Comparison of ENCODE assay signal across 16 cellular contexts in the genomic region with DNA sequence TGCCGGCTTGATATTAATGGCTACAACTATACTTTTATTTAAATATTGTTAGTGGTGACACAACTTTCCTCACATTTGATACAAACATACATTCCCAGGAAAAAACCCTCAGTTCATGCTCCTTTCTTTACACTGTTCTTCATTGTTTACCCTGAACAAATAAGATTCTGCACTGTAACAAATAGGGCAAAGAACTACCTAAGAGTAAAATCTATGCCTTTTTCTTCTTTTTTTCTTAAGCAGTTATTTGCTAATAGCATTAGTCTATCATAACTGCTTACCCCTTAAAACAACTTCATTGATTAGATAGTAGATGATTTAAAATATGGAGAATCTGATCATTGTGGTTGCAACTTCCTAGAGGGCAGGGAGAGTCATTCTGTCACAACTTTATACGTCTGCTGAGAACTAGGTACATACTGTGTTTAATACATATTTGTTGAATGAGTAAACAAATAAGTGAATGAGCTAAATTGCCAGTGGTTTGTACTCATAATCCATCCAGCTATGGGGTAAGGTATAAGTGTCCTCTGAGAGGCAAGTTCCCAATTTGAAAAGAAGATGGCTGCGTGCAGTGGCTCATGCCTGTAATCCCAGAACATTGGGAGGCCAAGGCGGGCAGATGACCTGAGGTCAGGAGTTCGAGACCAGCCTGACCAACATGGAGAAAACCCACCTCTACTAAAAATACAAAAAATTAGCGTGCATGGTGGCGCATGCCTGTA.
A peak's percentile ranks its signal among the peaks of the same experiment; 100 is the strongest.
DNase-seq lines count a peak whose midpoint lies in the region; ATAC-seq, FAIRE-seq and TF ChIP-seq lines count a peak whose summit lies in the region.
"Had no signal": no experiment of that assay in that cellular context is flagged by ENCODE, and none has a peak within 500 bp of the region (broad histone marks: within the 10 kb centered on the region; RNA-seq: fewer than 3 reads in every experiment).

No MANE protein-coding gene starts in this region.

- H3K27me3 ChIP-seq in dorsolateral prefrontal cortex (no peaks in the 10 kb centered on the region), pancreas (no peaks in the 10 kb centered on the region), aorta (ENCODE audit: control insufficient read depth in 1 of 2, insufficient read depth in 2 of 2, low read length in 1 of 2) (no peaks in the 10 kb centered on the region)

- peaks cover 0 to 18% (median 11%) of the 10 kb centered on the region in 3 donors for H3K4me1 ChIP-seq in pancreas
- H3K4me1 ChIP-seq in aorta (ENCODE audit: control insufficient read depth in 1 of 2, insufficient read depth in 2 of 2, low read length in 2 of 2): no peaks in the 10 kb centered on the region

- H3K27ac ChIP-seq in dorsolateral prefrontal cortex: peak overlapping the region; percentile 12 to 95 (median 86)
- H3K27ac ChIP-seq in pancreas: no peak overlapping the region
- no peak overlapping the region for H3K27ac ChIP-seq in aorta (ENCODE audit: low read depth in 1 of 2, low read length in 2 of 2)

- 78 to 80% methylated on average over 7 of the region's 7 CpGs for WGBS in pancreas, 2 donors
- 97 to 98% methylated on average over 7 of the region's 7 CpGs for WGBS in aorta, 2 donors

- H3K4me3 ChIP-seq in dorsolateral prefrontal cortex (no peak overlapping the region), pancreas (no peak overlapping the region), aorta (ENCODE audit: low read length in 2 of 2) (no peak overlapping the region)

- H3K36me3 ChIP-seq in pancreas: no peaks in the 10 kb centered on the region
- peaks cover 0 to 3% of the 10 kb centered on the region in 2 donors for H3K36me3 ChIP-seq in aorta (ENCODE audit: control insufficient read depth in 1 of 2, insufficient read depth in 2 of 2, low read length in 1 of 2)

- no peak for TF ChIP-seq CTCF in dorsolateral prefrontal cortex (IDR thresholded peaks at IDR 0.05 in 54 of 56, conservative IDR thresholded peaks at IDR 0.05 in 2 of 56; ENCODE audit: low read depth in 1 of 56, partially characterized antibody in 56 of 56)
- TF ChIP-seq CTCF in pancreas (IDR thresholded peaks at IDR 0.05): no peak

- no peaks in the 10 kb centered on the region for H3K9me3 ChIP-seq in pancreas
- no peaks in the 10 kb centered on the region for H3K9me3 ChIP-seq in aorta (ENCODE audit: control insufficient read depth, low read length)
- H3K9me3 ChIP-seq: Caco-2 had no signal

- intact Hi-C loops in dorsolateral prefrontal cortex (cut with DNase I) (no loop called here), pancreas (cut with DNase I) (no loop called here), aorta (cut with DNase I) (no loop called here)

- no peak for FAIRE-seq in pancreas (lab: Jason Lieb, UNC)
- FAIRE-seq: colon had no signal

- ATAC-seq in pancreas (peak in 3 of 4 donors; percentile 65 to 73 (median 71)), HG03280 (IDR thresholded peaks at IDR 0.05; ENCODE audit: unreplicated experiment) (no peak), aorta (ENCODE audit: low FRiP score) (no peak)
- ATAC-seq: esophagus mucosa, HCT116 had no signal

- peak; percentile 34 for DNase-seq in EL
- peak; percentile 40 for DNase-seq in NCI-H748 treated with DMSO at 0.1 percent for 48 hours (lab: John Stamatoyannopoulos, UW)
- DNase-seq in dorsolateral prefrontal cortex: no peak
- DNase-seq in pancreas: no peak
- DNase-seq in DMS79 (lab: John Stamatoyannopoulos, UW): no peak
- no peak for DNase-seq in aorta
- DNase-seq in activated CD4-positive, CD25-positive, alpha-beta regulatory T cell treated with anti-CD3 and anti-CD28 coated beads, Interleukin-2, amount 50 U/mL, for 72 hours: no peak
- DNase-seq: activated B cell treated with CpG ODN at 0.5 μM for 24 hours; activated effector memory CD4-positive, alpha-beta T cell treated with Interleukin-2 at 50 U/mL for 16 hours; Caco-2; stimulated activated CD4-positive, alpha-beta T cell treated with anti-CD3 and anti-CD28 coated beads, Interleukin-2, amount 100 ng/mL, for 48 hours; T-helper 1 cell had no signal

Comparison
In these comparisons a context has a peak if more than half of its experiments do, and no peak if none do; other contexts are left out.
1. DNase-seq: peak in EL (single experiment) and NCI-H748 treated with DMSO at 0.1 percent for 48 hours (single experiment); none in dorsolateral prefrontal cortex (0 of 10), pancreas (0 of 6), DMS79 (single experiment), aorta (0 of 2) and activated CD4-positive, CD25-positive, alpha-beta regulatory T cell treated with anti-CD3 and anti-CD28 coated beads, Interleukin-2, amount 50 U/mL, for 72 hours (single experiment).
2. H3K27ac ChIP-seq: peak in dorsolateral prefrontal cortex (59 of 59); none in pancreas (0 of 4) and aorta (0 of 2).
3. ATAC-seq: peak in pancreas (3 of 4); none in HG03280 (single experiment) and aorta (single experiment).